ENCODE assay signal across 1 cellular context in the genomic region with DNA sequence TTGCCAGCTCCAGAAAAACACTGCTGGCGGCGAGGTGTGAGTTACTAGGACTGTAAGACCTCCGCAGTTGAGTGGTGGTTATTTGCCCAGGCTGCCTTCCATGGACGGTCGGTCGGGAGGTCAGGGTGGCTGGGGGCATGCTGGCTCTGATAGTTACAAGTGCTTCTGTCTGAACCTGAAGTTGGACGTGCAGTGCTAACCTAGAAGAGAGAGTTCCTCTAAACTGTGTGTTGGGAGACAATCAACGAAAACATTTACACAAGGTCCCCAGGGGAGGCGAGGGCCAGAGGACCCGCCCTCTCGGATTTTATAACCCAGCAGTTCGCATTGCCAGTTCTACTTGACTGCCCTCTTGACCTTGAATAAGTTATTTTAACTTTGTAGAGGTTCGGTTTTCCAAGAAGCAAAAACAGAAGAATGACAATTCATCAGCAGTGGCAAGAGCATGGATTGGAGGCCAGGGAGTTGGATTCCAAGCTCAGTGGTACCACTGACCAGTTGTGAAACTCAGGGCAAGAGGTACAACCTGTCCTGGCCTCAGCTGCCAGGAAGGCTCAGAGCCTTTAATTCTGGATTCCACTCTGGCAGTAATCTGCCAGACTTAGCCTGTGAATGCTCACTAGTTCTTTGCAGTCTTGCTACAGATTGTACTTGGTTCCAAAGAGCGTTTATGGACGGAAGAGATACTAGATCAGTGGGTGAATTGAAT.
TF ChIP-seq lines count a peak whose summit lies in the region.

No MANE protein-coding gene starts in this region.

TF ChIP-seq in GM23338, 12 proteins besides CTCF, POLR2A, EP300 and RAD21 (continued from another document):
- TF ChIP-seq, protein P1, sequence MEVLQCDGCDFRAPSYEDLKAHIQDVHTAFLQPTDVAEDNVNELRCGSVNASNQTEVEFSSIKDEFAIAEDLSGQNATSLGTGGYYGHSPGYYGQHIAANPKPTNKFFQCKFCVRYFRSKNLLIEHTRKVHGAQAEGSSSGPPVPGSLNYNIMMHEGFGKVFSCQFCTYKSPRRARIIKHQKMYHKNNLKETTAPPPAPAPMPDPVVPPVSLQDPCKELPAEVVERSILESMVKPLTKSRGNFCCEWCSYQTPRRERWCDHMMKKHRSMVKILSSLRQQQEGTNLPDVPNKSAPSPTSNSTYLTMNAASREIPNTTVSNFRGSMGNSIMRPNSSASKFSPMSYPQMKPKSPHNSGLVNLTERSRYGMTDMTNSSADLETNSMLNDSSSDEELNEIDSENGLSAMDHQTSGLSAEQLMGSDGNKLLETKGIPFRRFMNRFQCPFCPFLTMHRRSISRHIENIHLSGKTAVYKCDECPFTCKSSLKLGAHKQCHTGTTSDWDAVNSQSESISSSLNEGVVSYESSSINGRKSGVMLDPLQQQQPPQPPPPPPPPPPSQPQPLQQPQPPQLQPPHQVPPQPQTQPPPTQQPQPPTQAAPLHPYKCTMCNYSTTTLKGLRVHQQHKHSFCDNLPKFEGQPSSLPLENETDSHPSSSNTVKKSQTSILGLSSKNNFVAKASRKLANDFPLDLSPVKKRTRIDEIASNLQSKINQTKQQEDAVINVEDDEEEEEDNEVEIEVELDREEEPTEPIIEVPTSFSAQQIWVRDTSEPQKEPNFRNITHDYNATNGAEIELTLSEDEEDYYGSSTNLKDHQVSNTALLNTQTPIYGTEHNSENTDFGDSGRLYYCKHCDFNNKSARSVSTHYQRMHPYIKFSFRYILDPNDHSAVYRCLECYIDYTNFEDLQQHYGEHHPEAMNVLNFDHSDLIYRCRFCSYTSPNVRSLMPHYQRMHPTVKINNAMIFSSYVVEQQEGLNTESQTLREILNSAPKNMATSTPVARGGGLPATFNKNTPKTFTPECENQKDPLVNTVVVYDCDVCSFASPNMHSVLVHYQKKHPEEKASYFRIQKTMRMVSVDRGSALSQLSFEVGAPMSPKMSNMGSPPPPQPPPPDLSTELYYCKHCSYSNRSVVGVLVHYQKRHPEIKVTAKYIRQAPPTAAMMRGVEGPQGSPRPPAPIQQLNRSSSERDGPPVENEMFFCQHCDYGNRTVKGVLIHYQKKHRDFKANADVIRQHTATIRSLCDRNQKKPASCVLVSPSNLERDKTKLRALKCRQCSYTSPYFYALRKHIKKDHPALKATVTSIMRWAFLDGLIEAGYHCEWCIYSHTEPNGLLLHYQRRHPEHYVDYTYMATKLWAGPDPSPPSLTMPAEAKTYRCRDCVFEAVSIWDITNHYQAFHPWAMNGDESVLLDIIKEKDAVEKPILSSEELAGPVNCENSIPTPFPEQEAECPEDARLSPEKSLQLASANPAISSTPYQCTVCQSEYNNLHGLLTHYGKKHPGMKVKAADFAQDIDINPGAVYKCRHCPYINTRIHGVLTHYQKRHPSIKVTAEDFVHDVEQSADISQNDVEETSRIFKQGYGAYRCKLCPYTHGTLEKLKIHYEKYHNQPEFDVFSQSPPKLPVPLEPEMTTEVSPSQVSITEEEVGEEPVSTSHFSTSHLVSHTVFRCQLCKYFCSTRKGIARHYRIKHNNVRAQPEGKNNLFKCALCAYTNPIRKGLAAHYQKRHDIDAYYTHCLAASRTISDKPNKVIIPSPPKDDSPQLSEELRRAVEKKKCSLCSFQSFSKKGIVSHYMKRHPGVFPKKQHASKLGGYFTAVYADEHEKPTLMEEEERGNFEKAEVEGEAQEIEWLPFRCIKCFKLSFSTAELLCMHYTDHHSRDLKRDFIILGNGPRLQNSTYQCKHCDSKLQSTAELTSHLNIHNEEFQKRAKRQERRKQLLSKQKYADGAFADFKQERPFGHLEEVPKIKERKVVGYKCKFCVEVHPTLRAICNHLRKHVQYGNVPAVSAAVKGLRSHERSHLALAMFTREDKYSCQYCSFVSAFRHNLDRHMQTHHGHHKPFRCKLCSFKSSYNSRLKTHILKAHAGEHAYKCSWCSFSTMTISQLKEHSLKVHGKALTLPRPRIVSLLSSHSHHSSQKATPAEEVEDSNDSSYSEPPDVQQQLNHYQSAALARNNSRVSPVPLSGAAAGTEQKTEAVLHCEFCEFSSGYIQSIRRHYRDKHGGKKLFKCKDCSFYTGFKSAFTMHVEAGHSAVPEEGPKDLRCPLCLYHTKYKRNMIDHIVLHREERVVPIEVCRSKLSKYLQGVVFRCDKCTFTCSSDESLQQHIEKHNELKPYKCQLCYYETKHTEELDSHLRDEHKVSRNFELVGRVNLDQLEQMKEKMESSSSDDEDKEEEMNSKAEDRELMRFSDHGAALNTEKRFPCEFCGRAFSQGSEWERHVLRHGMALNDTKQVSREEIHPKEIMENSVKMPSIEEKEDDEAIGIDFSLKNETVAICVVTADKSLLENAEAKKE (CRISPR knock-in tag; IDR thresholded peaks at IDR 0.05): no peak
- TF ChIP-seq EZH2phosphoT487 (IDR thresholded peaks at IDR 0.05; ENCODE audit: unreplicated experiment): no peak
- no peak for TF ChIP-seq CREB1 (CRISPR knock-in tag; IDR thresholded peaks at IDR 0.05; ENCODE audit: low read depth)
- TF ChIP-seq EZH2 (IDR thresholded peaks at IDR 0.05; ENCODE audit: low read depth, unreplicated experiment): no peak
- no peak for TF ChIP-seq ETS1 (IDR thresholded peaks at IDR 0.05)
